Comparison of ENCODE assay signal across 21 cellular contexts in the genomic region with DNA sequence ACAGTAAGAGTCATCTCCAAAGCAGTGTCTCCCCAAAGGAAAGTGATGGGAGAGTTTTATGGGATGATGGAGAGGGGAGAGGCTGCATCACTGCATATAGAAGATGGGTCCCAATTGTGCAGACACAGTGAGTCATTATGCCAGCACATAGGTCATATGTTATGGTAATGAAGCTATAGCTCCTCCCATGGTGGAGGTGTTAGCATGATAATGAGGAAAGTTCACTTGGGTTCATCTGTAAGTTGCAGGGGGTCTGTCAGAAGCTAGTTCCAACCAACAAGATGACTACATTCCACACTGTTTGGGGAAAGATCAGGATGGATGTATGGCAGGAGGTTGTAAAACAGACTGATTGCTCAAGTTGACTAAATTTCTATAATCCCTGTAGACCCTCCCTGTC.
A peak's percentile ranks its signal among the peaks of the same experiment; 100 is the strongest.
DNase-seq lines count a peak whose midpoint lies in the region; FAIRE-seq and TF ChIP-seq lines count a peak whose summit lies in the region.
"Had no signal": no experiment of that assay in that cellular context is flagged by ENCODE, and none has a peak within 500 bp of the region (broad histone marks: within the 10 kb centered on the region; RNA-seq: fewer than 3 reads in every experiment).

No MANE protein-coding gene starts in this region.

- FAIRE-seq in HTR-8/SVneo (lab: Jason Lieb, UNC), result peak; percentile 20

- no peak overlapping the region for H3K9ac ChIP-seq in endodermal cell (ENCODE audit: extremely low read depth, low read length, poor library complexity, severe bottlenecking)
- no peak overlapping the region for H3K9ac ChIP-seq in SK-N-SH

- no peaks in the 10 kb centered on the region for H3K4me1 Mint-ChIP-seq in endodermal cell
- H3K4me1 Mint-ChIP-seq: CD14-positive monocyte had no signal

- H3K27me3 Mint-ChIP-seq in endodermal cell (ENCODE audit: insufficient read depth), result no peaks in the 10 kb centered on the region

- intact Hi-C loops in A673 (cut with micrococcal nuclease; ENCODE audit: unreplicated experiment), result no loop called here
- intact Hi-C loops in transverse colon (cut with DNase I; ENCODE audit: low total_unique reads), result no loop called here

- H3K36me3 ChIP-seq in A673 (ENCODE audit: insufficient read depth, low read length, poor library complexity, severe bottlenecking) (no peaks in the 10 kb centered on the region), endodermal cell (ENCODE audit: control insufficient read depth, insufficient read depth, low read length) (no peaks in the 10 kb centered on the region), transverse colon (no peaks in the 10 kb centered on the region), SK-N-SH (replicated peaks in 1 of 2; ENCODE audit: control insufficient read depth in 1 of 2, insufficient read depth in 2 of 2, low read length in 1 of 2) (no peaks in the 10 kb centered on the region)
- H3K36me3 ChIP-seq: Peyer's patch had no signal

- H3K27ac ChIP-seq in A673 (ENCODE audit: low read depth, low read length, poor library complexity, severe bottlenecking) (no peak overlapping the region), endodermal cell (ENCODE audit: low read depth, low read length) (no peak overlapping the region), transverse colon (no peak overlapping the region), SK-N-SH (ENCODE audit: low read depth in 2 of 2, low read length in 1 of 2) (no peak overlapping the region)
- H3K27ac ChIP-seq: 22Rv1, Peyer's patch had no signal

- peaks cover 41% of the 10 kb centered on the region for H3K4me1 ChIP-seq in A673 (ENCODE audit: insufficient read depth, low read length, poor library complexity, severe bottlenecking)
- no peaks in the 10 kb centered on the region for H3K4me1 ChIP-seq in endodermal cell (ENCODE audit: control insufficient read depth, insufficient read depth, low read length)
- H3K4me1 ChIP-seq in transverse colon, result no peaks in the 10 kb centered on the region
- 0 out of 4 replicates have a peak, but pooled peaks cover 0 to 4% of the 10 kb centered on the region in 2 experiments for H3K4me1 ChIP-seq in SK-N-SH (ENCODE audit: control insufficient read depth in 1 of 2, insufficient read depth in 2 of 2, low read depth in 1 of 2, low read length in 1 of 2)
- H3K4me1 ChIP-seq: Peyer's patch had no signal

- no peaks in the 10 kb centered on the region for H3K9me3 ChIP-seq in A673 (ENCODE audit: low read depth, low read length, poor library complexity, severe bottlenecking)
- no peaks in the 10 kb centered on the region for H3K9me3 ChIP-seq in endodermal cell (ENCODE audit: control insufficient read depth, low read length)
- no peaks in the 10 kb centered on the region for H3K9me3 ChIP-seq in transverse colon
- H3K9me3 ChIP-seq in SK-N-SH, result no peaks in the 10 kb centered on the region
- H3K9me3 ChIP-seq: Peyer's patch had no signal

- H3K4me3 ChIP-seq in A673 (ENCODE audit: low read depth, low read length, poor library complexity, severe bottlenecking) (no peak overlapping the region), endodermal cell (ENCODE audit: low read length) (no peak overlapping the region), transverse colon (no peak overlapping the region), SK-N-SH (ENCODE audit: low read depth in 2 of 2, low read length in 1 of 2) (no peak overlapping the region)
- H3K4me3 ChIP-seq: Peyer's patch had no signal

- no peaks in the 10 kb centered on the region for H3F3A ChIP-seq in SK-N-SH (replicated peaks; ENCODE audit: insufficient read depth)

- no peaks in the 10 kb centered on the region for H3K9me3 Mint-ChIP-seq in endodermal cell

- POLR2A ChIA-PET in A673 (lab: Charles Lee; ENCODE audit: low non-redundant PET) (no interaction called here), SK-N-SH (lab: Yijun Ruan, JAX) (no interaction called here)

- H3K9me2 ChIP-seq in SK-N-SH, result no peaks in the 10 kb centered on the region

- TF ChIP-seq EP300 in transverse colon (IDR thresholded peaks at IDR 0.05; ENCODE audit: low read depth) (no peak), SK-N-SH (IDR thresholded peaks at IDR 0.05; ENCODE audit: borderline replicate concordance in 1 of 2, low read depth in 1 of 2, low read length in 1 of 2) (no peak)

- H3K79me2 ChIP-seq in SK-N-SH (ENCODE audit: insufficient read depth), result no peaks in the 10 kb centered on the region

- H3K4me3 Mint-ChIP-seq in endodermal cell, result no peak overlapping the region
- H3K4me3 Mint-ChIP-seq: CD14-positive monocyte had no signal

- H3K27me3 ChIP-seq in A673 (replicated peaks; ENCODE audit: insufficient read depth, low read depth, low read length, poor library complexity) (no peaks in the 10 kb centered on the region), endodermal cell (ENCODE audit: control insufficient read depth, insufficient read depth, low read length, poor library complexity, severe bottlenecking) (no peaks in the 10 kb centered on the region), transverse colon (no peaks in the 10 kb centered on the region), SK-N-SH (ENCODE audit: insufficient read depth) (no peaks in the 10 kb centered on the region)
- H3K27me3 ChIP-seq: Peyer's patch had no signal

- no peaks in the 10 kb centered on the region for H4K20me1 ChIP-seq in SK-N-SH (ENCODE audit: insufficient read depth)

- no peak overlapping the region for H2AFZ ChIP-seq in SK-N-SH (ENCODE audit: low read depth)

- in situ Hi-C loops in transverse colon (cut with MboI; ENCODE audit: low pct_ligation_motif_present in 1 of 4, low pct_unique_long_range_greater_than_20kb in 1 of 4, low sequenced_read_pairs in 3 of 4), result no loop called here

- DNase-seq in A673 (ENCODE audit: low spot score), result peak; percentile 63
- DNase-seq in HTR-8/SVneo (ENCODE audit: insufficient read length, low spot score), result no peak
- peak; percentile 50 for DNase-seq in endodermal cell
- peak; percentile 23 for DNase-seq in iPS-NIHi7 (ENCODE audit: extremely low spot score)
- no peak for DNase-seq in SW480 (ENCODE audit: low spot score)
- no peak for DNase-seq in transverse colon
- no peak for DNase-seq in NCI-H1436 (lab: John Stamatoyannopoulos, UW)
- no peak for DNase-seq in SK-N-SH
- DNase-seq: DND-41, GF-D8, HCEC 1CT, KG1, NCI-H146, NCI-H2029 treated with DMSO at 0.1 percent for 48 hours, NCI-H2171, NCI-H446, NCI-H526 treated with DMSO at 0.1 percent for 48 hours, Peyer's patch, SW 1271 had no signal

- CTCF ChIA-PET in A673 (lab: Charles Lee) (no interaction called here), SK-N-SH (lab: Yijun Ruan, JAX) (interaction anchor here (1.1 to 1.2 kb wide), 2 partner anchors 10 to 12 kb away, joined by 3 read pairs; no protein-coding TSS in a partner anchor)

- TF ChIP-seq CTCF in A673 (conservative IDR thresholded peaks at IDR 0.05; ENCODE audit: low read depth, low read length) (no peak), endodermal cell (conservative IDR thresholded peaks at IDR 0.05) (no peak), transverse colon (IDR thresholded peaks at IDR 0.05) (no peak), SK-N-SH (IDR thresholded peaks at IDR 0.05) (no peak)

- no peak for TF ChIP-seq POLR2A in transverse colon (IDR thresholded peaks at IDR 0.05)

- no peak overlapping the region for H3K4me2 ChIP-seq in SK-N-SH

- no peak for TF ChIP-seq RAD21 in SK-N-SH (IDR thresholded peaks at IDR 0.05; ENCODE audit: low read length)

- H3K36me3 Mint-ChIP-seq in endodermal cell (ENCODE audit: low read depth), result no peaks in the 10 kb centered on the region
- H3K36me3 Mint-ChIP-seq: CD14-positive monocyte had no signal

- H3K27ac Mint-ChIP-seq in endodermal cell, result no peak overlapping the region
- H3K27ac Mint-ChIP-seq: CD14-positive monocyte had no signal

- no TSS peak for BruUV-seq in A673 (replicated peaks; lab: Mats Ljungman, UMichigan)

TF ChIP-seq in SK-N-SH, 30 proteins besides CTCF, POLR2A, EP300 and RAD21:
- TF ChIP-seq MXI1 (IDR thresholded peaks at IDR 0.05; ENCODE audit: low read depth, low read length) (no peak), RCOR1 (IDR thresholded peaks at IDR 0.05; ENCODE audit: low read length) (no peak), YY1 (IDR thresholded peaks at IDR 0.05; ENCODE audit: low read depth) (no peak), ELF1 (IDR thresholded peaks at IDR 0.05) (no peak), FOXJ3 (CRISPR knock-in tag; IDR thresholded peaks at IDR 0.05) (no peak), RXRA (IDR thresholded peaks at IDR 0.05; ENCODE audit: borderline replicate concordance, low read depth) (no peak), JUND (IDR thresholded peaks at IDR 0.05) (no peak), SMC3 (IDR thresholded peaks at IDR 0.05; ENCODE audit: low read depth, low read length) (no peak), NRF1 (IDR thresholded peaks at IDR 0.05; ENCODE audit: low read depth, low read length) (no peak), CHD2 (IDR thresholded peaks at IDR 0.05; ENCODE audit: low read length, partially characterized antibody) (no peak), FOSL2 (IDR thresholded peaks at IDR 0.05; ENCODE audit: borderline replicate concordance, low read depth) (no peak), TCF12 (IDR thresholded peaks at IDR 0.05) (no peak), NFIC (IDR thresholded peaks at IDR 0.05; ENCODE audit: borderline replicate concordance) (no peak), RFX5 (IDR thresholded peaks at IDR 0.05; ENCODE audit: low read length) (no peak), GABPA (IDR thresholded peaks at IDR 0.05; ENCODE audit: low read depth) (no peak)
- TF ChIP-seq, protein P1, sequence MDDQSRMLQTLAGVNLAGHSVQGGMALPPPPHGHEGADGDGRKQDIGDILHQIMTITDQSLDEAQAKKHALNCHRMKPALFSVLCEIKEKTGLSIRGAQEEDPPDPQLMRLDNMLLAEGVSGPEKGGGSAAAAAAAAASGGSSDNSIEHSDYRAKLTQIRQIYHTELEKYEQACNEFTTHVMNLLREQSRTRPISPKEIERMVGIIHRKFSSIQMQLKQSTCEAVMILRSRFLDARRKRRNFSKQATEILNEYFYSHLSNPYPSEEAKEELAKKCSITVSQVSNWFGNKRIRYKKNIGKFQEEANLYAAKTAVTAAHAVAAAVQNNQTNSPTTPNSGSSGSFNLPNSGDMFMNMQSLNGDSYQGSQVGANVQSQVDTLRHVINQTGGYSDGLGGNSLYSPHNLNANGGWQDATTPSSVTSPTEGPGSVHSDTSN (IDR thresholded peaks at IDR 0.05), result no peak
- TF ChIP-seq, protein P2, sequence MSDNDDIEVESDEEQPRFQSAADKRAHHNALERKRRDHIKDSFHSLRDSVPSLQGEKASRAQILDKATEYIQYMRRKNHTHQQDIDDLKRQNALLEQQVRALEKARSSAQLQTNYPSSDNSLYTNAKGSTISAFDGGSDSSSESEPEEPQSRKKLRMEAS (IDR thresholded peaks at IDR 0.05; ENCODE audit: low read depth), result no peak

Comparison
In these comparisons a context has a peak if more than half of its experiments do, and no peak if none do; other contexts are left out.
1. DNase-seq: peak in A673 (single experiment), endodermal cell (single experiment) and iPS-NIHi7 (single experiment); none in HTR-8/SVneo (single experiment), SW480 (single experiment), transverse colon (single experiment), NCI-H1436 (single experiment) and SK-N-SH (single experiment).